ENCODE assay signal across 8 cellular contexts in the genomic region with DNA sequence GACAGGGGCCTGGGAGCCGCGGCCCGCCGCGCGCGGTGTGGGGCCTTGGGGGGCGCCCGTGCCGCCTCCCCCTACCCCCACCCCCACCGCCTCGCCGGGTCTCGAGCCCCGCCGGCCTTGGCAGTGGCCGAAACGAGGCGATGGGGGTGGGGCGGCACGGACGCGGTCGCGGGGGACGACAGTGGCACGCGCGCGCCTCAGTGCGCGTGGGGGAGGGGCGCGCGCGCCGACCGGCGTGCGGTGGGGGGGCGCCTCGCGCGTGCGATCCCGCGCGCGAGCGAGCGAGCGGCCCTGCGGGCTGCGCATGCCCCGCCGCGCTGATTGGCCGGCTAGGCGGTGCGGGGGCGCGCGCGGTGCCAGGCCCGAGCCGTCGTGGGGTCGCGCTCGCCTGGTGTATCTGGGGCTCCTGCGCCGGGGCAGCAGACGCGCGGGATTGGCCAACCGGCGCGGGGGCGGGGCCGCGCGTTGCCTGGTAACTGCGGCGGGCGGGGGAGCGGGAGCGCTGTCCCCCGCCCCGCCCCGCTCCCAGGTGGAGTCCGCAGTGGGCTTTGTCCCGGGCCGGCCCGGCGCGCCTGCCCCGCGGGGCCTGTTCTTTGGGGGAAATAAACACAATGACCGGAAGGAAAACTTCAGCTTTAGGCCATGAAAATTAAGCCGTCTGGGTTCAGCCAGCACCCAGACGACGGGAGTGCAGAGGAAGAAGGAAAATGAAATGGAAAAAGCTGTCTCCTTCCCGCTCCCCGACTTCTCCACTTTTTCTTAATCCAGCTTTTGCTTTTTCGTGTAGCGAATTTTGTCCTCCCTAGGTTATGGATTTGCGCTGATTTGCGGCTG. TPM values are rescaled to one million over a fixed set of nuclear protein-coding genes. Genes with fewer than 3 reads are reported as not detected.
DNase-seq lines count a peak whose midpoint lies in the region; ATAC-seq and TF ChIP-seq lines count a peak whose summit lies in the region.

No MANE protein-coding gene starts in this region.

- H3K4me1 Mint-ChIP-seq in activated naive CD8-positive, alpha-beta T cell treated with anti-CD3 and anti-CD28 coated beads, Interleukin-2, amount 50 U/mL, for 24 hours: peaks cover 74% of the 10 kb centered on the region

- no peaks in the 10 kb centered on the region for H3K27me3 Mint-ChIP-seq in activated naive CD8-positive, alpha-beta T cell treated with anti-CD3 and anti-CD28 coated beads, Interleukin-2, amount 50 U/mL, for 24 hours

- H3K27ac ChIP-seq in parathyroid adenoma (peak overlapping the region; percentile 96), thyroid gland (peak overlapping the region; percentile 99 to 100 (median 100))

- peaks cover 45% of the 10 kb centered on the region for H3K79me2 ChIP-seq in parathyroid adenoma

- peak overlapping the region; percentile 90 for H3K4me2 ChIP-seq in parathyroid adenoma (ENCODE audit: low read length)

- intact Hi-C loops in Right ventricle myocardium superior (cut with DNase I): no loop called here
- intact Hi-C loops in thyroid gland (cut with DNase I): no loop called here

- H3K36me3 ChIP-seq in parathyroid adenoma (ENCODE audit: control insufficient read depth, insufficient read depth, low read length) (no peaks in the 10 kb centered on the region), thyroid gland (no peaks in the 10 kb centered on the region)

- H3K27me3 ChIP-seq in parathyroid adenoma (ENCODE audit: control insufficient read depth, insufficient read depth, low read length) (no peaks in the 10 kb centered on the region), thyroid gland (no peaks in the 10 kb centered on the region)

- peaks cover 26% of the 10 kb centered on the region for H3K36me3 Mint-ChIP-seq in activated naive CD8-positive, alpha-beta T cell treated with anti-CD3 and anti-CD28 coated beads, Interleukin-2, amount 50 U/mL, for 24 hours (ENCODE audit: low read depth)

- H3K4me3 ChIP-seq in parathyroid adenoma (ENCODE audit: low read depth, low read length) (peak overlapping the region; percentile 80), thyroid gland (replicated peaks in 1 of 3) (peak overlapping the region; percentile 96 to 100 (median 98))

- H3K9me3 Mint-ChIP-seq in activated naive CD8-positive, alpha-beta T cell treated with anti-CD3 and anti-CD28 coated beads, Interleukin-2, amount 50 U/mL, for 24 hours: no peaks in the 10 kb centered on the region

- ATAC-seq in HG02623 (IDR thresholded peaks at IDR 0.05; ENCODE audit: unreplicated experiment) (peak; percentile 48), Right ventricle myocardium superior (ENCODE audit: poor library complexity) (peak; percentile 78)
- peak; percentile 70 for ATAC-seq in activated naive CD8-positive, alpha-beta T cell treated with anti-CD3 and anti-CD28 coated beads, Interleukin-2, amount 50 U/mL, for 24 hours

- peak overlapping the region; percentile 98 for H3K27ac Mint-ChIP-seq in activated naive CD8-positive, alpha-beta T cell treated with anti-CD3 and anti-CD28 coated beads, Interleukin-2, amount 50 U/mL, for 24 hours

- H3K4me3 Mint-ChIP-seq in activated naive CD8-positive, alpha-beta T cell treated with anti-CD3 and anti-CD28 coated beads, Interleukin-2, amount 50 U/mL, for 24 hours: peak overlapping the region; percentile 87

- H3K9me3 ChIP-seq in parathyroid adenoma (ENCODE audit: control insufficient read depth, low read length): no peaks in the 10 kb centered on the region
- no peaks in the 10 kb centered on the region for H3K9me3 ChIP-seq in thyroid gland

- peak overlapping the region; percentile 81 for H3K9ac ChIP-seq in parathyroid adenoma

- peaks cover 23% of the 10 kb centered on the region for H3K4me1 ChIP-seq in parathyroid adenoma
- peaks cover 51% of the 10 kb centered on the region in 2 donors for H3K4me1 ChIP-seq in thyroid gland

- WGBS in thyroid gland, 2 donors: 2 to 6% methylated on average over 18 to 29 of the region's 108 CpGs

- TF ChIP-seq CTCF in GM10266 (IDR thresholded peaks at IDR 0.05; ENCODE audit: control insufficient read depth, insufficient read depth, low read depth, missing control alignments) (no peak), parathyroid adenoma (IDR thresholded peaks at IDR 0.05) (no peak), thyroid gland (IDR thresholded peaks at IDR 0.05) (no peak)

- TF ChIP-seq POLR2A in thyroid gland (IDR thresholded peaks at IDR 0.05): peak; percentile 45 to 90

- H2AFZ ChIP-seq in parathyroid adenoma: peak overlapping the region; percentile 83

- DNase-seq in GM10266 (ENCODE audit: extremely low spot score) (peak; percentile 97), NCI-H1105 treated with DMSO at 0.1 percent for 48 hours (lab: John Stamatoyannopoulos, UW) (peak; percentile 92), SW 1271 (lab: John Stamatoyannopoulos, UW) (peak; percentile 64 to 88), Right ventricle myocardium superior (peak; percentile 94), thyroid gland (peak; percentile 94 to 95)
- DNase-seq in activated naive CD8-positive, alpha-beta T cell treated with anti-CD3 and anti-CD28 coated beads, Interleukin-2, amount 50 U/mL, for 24 hours: peak; percentile 94

RNA-seq across cellular contexts. Expression of gene GTF2I, which starts 0.9 kb away (rescaled TPM):
- 117 TPM for total RNA-seq in Right ventricle myocardium superior
- 100 to 1,000 TPM; 240 to 385 (median 353) TPM for total RNA-seq in thyroid gland

Comparison
In these comparisons a context has a peak if more than half of its experiments do, and no peak if none do; other contexts are left out.
1. Peak in every context shown above with its lines: DNase-seq, ATAC-seq, H3K4me3 ChIP-seq and H3K27ac ChIP-seq.